8 cellular contexts compared by ENCODE assay signal in genomic region chr11:65576867-65577755, GRCh38. TPM values are rescaled to one million over a fixed set of nuclear protein-coding genes. Genes with fewer than 3 reads are reported as not detected.
DNase-seq lines count a peak whose midpoint lies in the region; ATAC-seq, FAIRE-seq and TF ChIP-seq lines count a peak whose summit lies in the region.

No MANE protein-coding gene starts in this region.

- H3K79me2 ChIP-seq in GM23248 (ENCODE audit: insufficient read depth): peaks cover 40% of the 10 kb centered on the region

- peak overlapping the region; percentile 88 for H3K9ac ChIP-seq in GM23248
- peak overlapping the region; percentile 79 for H3K9ac ChIP-seq in mucosa of stomach (ENCODE audit: low read length)

- peak; percentile 81 to 94 for DNase-seq in A549 (ENCODE audit: low read depth in 1 of 2, low spot score in 1 of 2)
- DNase-seq in GM23248: peak; percentile 93
- peak; percentile 33 for DNase-seq in SKM-1 treated with dmso at 0.1 percent for 144 hours (lab: John Stamatoyannopoulos, UW; ENCODE audit: unreplicated experiment)
- DNase-seq in effector memory CD8-positive, alpha-beta T cell: peak in 1 of 3 experiments; percentile 37
- DNase-seq in NCI-H1092 treated with DMSO at 0.1 percent for 48 hours (lab: John Stamatoyannopoulos, UW): no peak
- no peak for DNase-seq in NCI-H1048 (lab: John Stamatoyannopoulos, UW)

- peaks cover 49 to 52% of the 10 kb centered on the region in 2 donors for H3K4me1 Mint-ChIP-seq in effector memory CD8-positive, alpha-beta T cell (ENCODE audit: low read depth in 2 of 2)

- H3K4me2 ChIP-seq in A549 (peak overlapping the region; percentile 97), GM23248 (ENCODE audit: unreplicated experiment) (peak overlapping the region; percentile 88)

- FAIRE-seq in A549 (lab: Jason Lieb, UNC): no peak

- no peak for TF ChIP-seq RAD21 in A549 (conservative IDR thresholded peaks at IDR 0.05 in 1 of 2, IDR thresholded peaks at IDR 0.05 in 1 of 2)

- CTCF ChIA-PET in A549 (lab: Yijun Ruan, JAX): interaction anchor here (0.8 to 6.6 kb wide), 5 partner anchors 11 to 36 kb away, joined by 4 to 58 read pairs (median 26); partner anchors contain the start of gene KCNK7

- H3K9me3 ChIP-seq in A549 (no peaks in the 10 kb centered on the region), GM23248 (ENCODE audit: low read depth) (no peaks in the 10 kb centered on the region), mucosa of stomach (ENCODE audit: control insufficient read depth, low read length) (no peaks in the 10 kb centered on the region)

- peaks cover 45% of the 10 kb centered on the region for H3K4me1 ChIP-seq in A549
- peaks cover 24% of the 10 kb centered on the region for H3K4me1 ChIP-seq in GM23248 (ENCODE audit: insufficient read depth)
- peaks cover 59% of the 10 kb centered on the region for H3K4me1 ChIP-seq in mucosa of stomach (ENCODE audit: control insufficient read depth, insufficient read depth, low read length)

- no peak for TF ChIP-seq EP300 in A549 (IDR thresholded peaks at IDR 0.05)

- H3K27ac ChIP-seq in A549 (peak overlapping the region; percentile 92 to 98), GM23248 (peak overlapping the region; percentile 77)

- in situ Hi-C loops in GM23248 (cut with MboI): no loop called here

- H3F3A ChIP-seq in GM23248 (ENCODE audit: insufficient read depth): peaks cover 10% of the 10 kb centered on the region

- no peaks in the 10 kb centered on the region for H3K27me3 Mint-ChIP-seq in effector memory CD8-positive, alpha-beta T cell

- H4K20me1 ChIP-seq in GM23248 (ENCODE audit: insufficient read depth): no peaks in the 10 kb centered on the region

- H3K4me3 ChIP-seq in A549 (peak overlapping the region; percentile 82), GM23248 (peak overlapping the region; percentile 92), mucosa of stomach (ENCODE audit: low read length) (peak overlapping the region; percentile 89)

- peaks cover 78% of the 10 kb centered on the region for H3K36me3 Mint-ChIP-seq in effector memory CD8-positive, alpha-beta T cell (ENCODE audit: insufficient read depth)

- H3K27me3 ChIP-seq in GM23248 (replicated peaks; ENCODE audit: insufficient read depth) (no peaks in the 10 kb centered on the region), mucosa of stomach (ENCODE audit: control insufficient read depth, insufficient read depth, low read length) (no peaks in the 10 kb centered on the region)

- POLR2A ChIA-PET in A549 (lab: Yijun Ruan, JAX): interaction anchor here (0.7 kb wide), 2 partner anchors 11 to 38 kb away, joined by 3 to 4 read pairs; partner anchors contain the start of gene PCNX3

- H3K27ac Mint-ChIP-seq in effector memory CD8-positive, alpha-beta T cell: peak overlapping the region; percentile 76 to 98

- TF ChIP-seq POLR2A in A549 (IDR thresholded peaks at IDR 0.05; ENCODE audit: low read length): no peak

- TF ChIP-seq CTCF in A549 (IDR thresholded peaks at IDR 0.05): no peak

- WGBS in A549 (ENCODE audit: missing lambda C conversion rate): 19% methylated on average over 14 of the region's 18 CpGs
- WGBS in GM23248 (ENCODE audit: low coverage in 1 of 2, low lambda C conversion rate in 2 of 2, missing lambda C conversion rate in 2 of 2), 2 experiments: 11 to 14% methylated on average over 17 to 18 of the region's 18 CpGs

- ATAC-seq in A549 (peak; percentile 54 to 79), HG02981 (IDR thresholded peaks at IDR 0.05; ENCODE audit: unreplicated experiment) (no peak)
- peak; percentile 3 for ATAC-seq in effector memory CD8-positive, alpha-beta T cell (replicated peaks)

- peaks cover 6% of the 10 kb centered on the region; the same call in 1 of the 2 replicates for H3K36me3 ChIP-seq in GM23248 (ENCODE audit: low read depth)
- peaks cover 13% of the 10 kb centered on the region for H3K36me3 ChIP-seq in mucosa of stomach (ENCODE audit: control insufficient read depth, insufficient read depth, low read length)

- no peak overlapping the region for H2AFZ ChIP-seq in GM23248

- no peaks in the 10 kb centered on the region for H3K9me3 Mint-ChIP-seq in effector memory CD8-positive, alpha-beta T cell

- no peaks in the 10 kb centered on the region for H3K9me2 ChIP-seq in GM23248 (ENCODE audit: insufficient read depth)

- peak overlapping the region; percentile 86 to 87 for H3K4me3 Mint-ChIP-seq in effector memory CD8-positive, alpha-beta T cell

TF ChIP-seq in A549, 52 proteins besides CTCF, POLR2A, EP300 and RAD21:
- TF ChIP-seq NR3C1 (IDR thresholded peaks at IDR 0.05): no peak
- TF ChIP-seq ZSCAN20 (CRISPR knock-in tag; IDR thresholded peaks at IDR 0.05): no peak
- no peak for TF ChIP-seq FOSL2 (IDR thresholded peaks at IDR 0.05)
- TF ChIP-seq FOSL2 (CRISPR knock-in tag; IDR thresholded peaks at IDR 0.05): peak; percentile 71
- peak; percentile 42; the same call in 1 of the 2 replicates for TF ChIP-seq MAX (IDR thresholded peaks at IDR 0.05)
- TF ChIP-seq ESRRA (IDR thresholded peaks at IDR 0.05; ENCODE audit: borderline replicate concordance, low read length): no peak
- no peak for TF ChIP-seq SREBF2 (IDR thresholded peaks at IDR 0.05)

RNA-seq across cellular contexts. Expression of gene EHBP1L1, which starts 1.3 kb away (rescaled TPM):
- polyA plus RNA-seq in A549 (2011; rRNA removed) (11.6 and 13.8 TPM in 2 replicates), A549 (2017; fragmentation: RNase III; extraction: RNeasy Plus Mini Kit Qiagen cat#74134 plus additional on column Dnase treatment) (39.8 to 46.0 TPM (median 43.8 TPM) in 3 replicates), GM23248 (2016; fragmentation: Nextera tagmentation; extraction: Ambion mirVana) (11.5 and 12.6 TPM in 2 replicates)
- polyA plus RNA-seq in A549 (2012; cell fraction: cytosol; rRNA removed): 44.5 and 66.2 TPM in 2 replicates
- polyA plus RNA-seq in A549 (2012; cell fraction: nucleus; rRNA removed): 112 and 167 TPM in 2 replicates
- 12.3 and 18.7 TPM in 2 replicates for polyA minus RNA-seq in A549 (2011; rRNA and poly(A)+ RNA removed)
- total RNA-seq in GM23248 (2014; rRNA removed; shearing (Covaris generic)): 85.5 and 88.5 TPM in 2 replicates

RNA-seq across cellular contexts. Expression of gene FAM89B, which starts 4.8 kb away (rescaled TPM):
- polyA plus RNA-seq in A549 (2011; rRNA removed) (13.5 and 16.9 TPM in 2 replicates), A549 (2017; fragmentation: RNase III; extraction: RNeasy Plus Mini Kit Qiagen cat#74134 plus additional on column Dnase treatment) (18.6 to 23.9 TPM (median 23.1 TPM) in 3 replicates), GM23248 (2016; fragmentation: Nextera tagmentation; extraction: Ambion mirVana) (73.1 and 76.3 TPM in 2 replicates)
- polyA plus RNA-seq in A549 (2012; cell fraction: cytosol; rRNA removed): 35.2 and 57.6 TPM in 2 replicates
- 51.4 and 59.1 TPM in 2 replicates for polyA plus RNA-seq in A549 (2012; cell fraction: nucleus; rRNA removed)
- polyA minus RNA-seq in A549 (2011; rRNA and poly(A)+ RNA removed): 8.3 and 16.3 TPM in 2 replicates
- total RNA-seq in GM23248 (2014; rRNA removed; shearing (Covaris generic)): 41.2 and 67.0 TPM in 2 replicates

RNA-seq across cellular contexts. Expression of gene ZNRD2, which starts 6.8 kb away (rescaled TPM):
- 28.2 and 32.3 TPM in 2 replicates for polyA plus RNA-seq in A549 (2011; rRNA removed)
- polyA plus RNA-seq in A549 (2012; cell fraction: cytosol; rRNA removed): 114 and 117 TPM in 2 replicates
- 107 and 125 TPM in 2 replicates for polyA plus RNA-seq in A549 (2012; cell fraction: nucleus; rRNA removed)
- polyA plus RNA-seq in A549 (2017; fragmentation: RNase III; extraction: RNeasy Plus Mini Kit Qiagen cat#74134 plus additional on column Dnase treatment): 66.1 to 68.2 TPM (median 68.1 TPM) in 3 replicates
- 8.1 and 14.2 TPM in 2 replicates for polyA minus RNA-seq in A549 (2011; rRNA and poly(A)+ RNA removed)
- total RNA-seq in GM23248 (2014; rRNA removed; shearing (Covaris generic)): 41.9 and 54.5 TPM in 2 replicates
- polyA plus RNA-seq in GM23248 (2016; fragmentation: Nextera tagmentation; extraction: Ambion mirVana): 69.3 and 74.9 TPM in 2 replicates

RNA-seq across cellular contexts. Expression of gene KCNK7, which starts 18.5 kb away (rescaled TPM):
- 0.11 and 0.13 TPM in 2 replicates for polyA plus RNA-seq in A549 (2011; rRNA removed)
- polyA plus RNA-seq in A549 (2012; cell fraction: cytosol; rRNA removed): 0.61 and 0.74 TPM in 2 replicates
- 2.0 and 2.8 TPM in 2 replicates for polyA plus RNA-seq in A549 (2012; cell fraction: nucleus; rRNA removed)
- polyA plus RNA-seq in A549 (2017; fragmentation: RNase III; extraction: RNeasy Plus Mini Kit Qiagen cat#74134 plus additional on column Dnase treatment): 0.49 to 0.50 TPM (median 0.50 TPM) in 3 replicates
- polyA minus RNA-seq in A549 (2011; rRNA and poly(A)+ RNA removed): 0.17 TPM in 1 of 2 replicates, not detected in the other
- total RNA-seq in GM23248 (2014; rRNA removed; shearing (Covaris generic)): not detected in 2 replicates
- not detected in 2 replicates for polyA plus RNA-seq in GM23248 (2016; fragmentation: Nextera tagmentation; extraction: Ambion mirVana)

RNA-seq across cellular contexts. Expression of gene LTBP3, which starts 19.0 kb away (rescaled TPM):
- 28.6 and 39.9 TPM in 2 replicates for polyA plus RNA-seq in A549 (2011; rRNA removed)
- 130 and 136 TPM in 2 replicates for polyA plus RNA-seq in A549 (2012; cell fraction: cytosol; rRNA removed)
- polyA plus RNA-seq in A549 (2012; cell fraction: nucleus; rRNA removed): 715 and 951 TPM in 2 replicates
- polyA plus RNA-seq in A549 (2017; fragmentation: RNase III; extraction: RNeasy Plus Mini Kit Qiagen cat#74134 plus additional on column Dnase treatment): 107 to 134 TPM (median 123 TPM) in 3 replicates
- polyA minus RNA-seq in A549 (2011; rRNA and poly(A)+ RNA removed): 25.4 and 44.5 TPM in 2 replicates
- 98.4 and 112 TPM in 2 replicates for total RNA-seq in GM23248 (2014; rRNA removed; shearing (Covaris generic))
- polyA plus RNA-seq in GM23248 (2016; fragmentation: Nextera tagmentation; extraction: Ambion mirVana): 36.5 and 39.6 TPM in 2 replicates

Comparison
In these comparisons a context has a peak if more than half of its experiments do, and no peak if none do; other contexts are left out.
1. DNase-seq: peak in A549 (2 of 2), GM23248 (single experiment) and SKM-1 treated with dmso at 0.1 percent for 144 hours (single experiment); none in NCI-H1092 treated with DMSO at 0.1 percent for 48 hours (single experiment) and NCI-H1048 (single experiment).
2. Peak in every context shown above with its lines, with median percentiles within 50 percentile points of each other: H3K4me3 ChIP-seq.